8 cellular contexts compared by ENCODE assay signal in the genomic region with DNA sequence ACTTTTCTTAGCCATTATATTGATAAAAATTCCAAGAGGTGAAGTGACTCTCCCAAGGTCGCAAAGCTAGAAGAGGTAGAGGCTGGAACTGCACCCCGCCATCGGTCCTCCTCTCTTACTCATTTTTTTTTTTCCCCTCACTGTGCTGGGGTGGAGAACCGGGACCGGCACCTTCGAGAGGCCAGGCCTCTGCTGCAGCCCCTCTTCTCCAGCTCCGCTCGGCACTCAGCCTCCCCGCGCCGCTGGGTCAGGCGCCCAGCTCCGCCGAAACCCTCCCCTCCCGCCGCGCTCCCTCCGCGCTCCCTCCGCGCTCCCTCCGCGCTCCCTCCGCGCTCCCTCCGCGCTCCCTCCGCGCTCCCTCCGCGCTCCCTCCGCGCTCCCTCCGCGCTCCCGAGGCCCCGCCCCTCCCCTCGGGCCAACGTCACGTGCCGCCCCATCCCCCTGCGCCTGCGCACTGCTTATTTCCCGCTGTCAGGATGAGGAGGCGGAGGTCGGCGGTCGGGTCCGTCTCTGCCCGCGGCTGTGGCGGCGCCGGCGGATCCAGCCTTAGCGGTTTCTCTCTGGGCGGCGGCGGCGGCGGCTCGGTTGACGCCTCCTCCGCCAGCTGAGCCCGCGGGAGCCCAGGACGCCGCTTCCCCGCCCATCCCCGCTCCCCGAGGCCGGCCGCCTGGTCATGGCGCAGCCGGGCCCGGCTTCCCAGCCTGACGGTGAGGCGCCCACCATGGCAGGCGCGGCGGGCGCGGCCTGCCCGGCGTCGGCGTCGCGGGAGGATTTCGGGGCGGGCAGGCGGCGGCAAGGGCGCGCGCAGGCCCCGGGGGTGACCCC. TPM values are rescaled to one million over a fixed set of nuclear protein-coding genes. Genes with fewer than 3 reads are reported as not detected.
A peak's percentile ranks its signal among the peaks of the same experiment; 100 is the strongest.
DNase-seq lines count a peak whose midpoint lies in the region; ATAC-seq lines count a peak whose summit lies in the region.

A gene with protein sequence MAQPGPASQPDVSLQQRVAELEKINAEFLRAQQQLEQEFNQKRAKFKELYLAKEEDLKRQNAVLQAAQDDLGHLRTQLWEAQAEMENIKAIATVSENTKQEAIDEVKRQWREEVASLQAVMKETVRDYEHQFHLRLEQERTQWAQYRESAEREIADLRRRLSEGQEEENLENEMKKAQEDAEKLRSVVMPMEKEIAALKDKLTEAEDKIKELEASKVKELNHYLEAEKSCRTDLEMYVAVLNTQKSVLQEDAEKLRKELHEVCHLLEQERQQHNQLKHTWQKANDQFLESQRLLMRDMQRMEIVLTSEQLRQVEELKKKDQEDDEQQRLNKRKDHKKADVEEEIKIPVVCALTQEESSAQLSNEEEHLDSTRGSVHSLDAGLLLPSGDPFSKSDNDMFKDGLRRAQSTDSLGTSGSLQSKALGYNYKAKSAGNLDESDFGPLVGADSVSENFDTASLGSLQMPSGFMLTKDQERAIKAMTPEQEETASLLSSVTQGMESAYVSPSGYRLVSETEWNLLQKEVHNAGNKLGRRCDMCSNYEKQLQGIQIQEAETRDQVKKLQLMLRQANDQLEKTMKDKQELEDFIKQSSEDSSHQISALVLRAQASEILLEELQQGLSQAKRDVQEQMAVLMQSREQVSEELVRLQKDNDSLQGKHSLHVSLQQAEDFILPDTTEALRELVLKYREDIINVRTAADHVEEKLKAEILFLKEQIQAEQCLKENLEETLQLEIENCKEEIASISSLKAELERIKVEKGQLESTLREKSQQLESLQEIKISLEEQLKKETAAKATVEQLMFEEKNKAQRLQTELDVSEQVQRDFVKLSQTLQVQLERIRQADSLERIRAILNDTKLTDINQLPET (plus strand): TSS at position 471 of the 825 bp plus-strand sequence. CDS start 203 bp downstream, at position 674.

- ATAC-seq in GM18907 (IDR thresholded peaks at IDR 0.05; ENCODE audit: unreplicated experiment) (peak; percentile 81), HG03354 (IDR thresholded peaks at IDR 0.05; ENCODE audit: poor library complexity, severe bottlenecking, unreplicated experiment) (peak; percentile 76), left lobe of liver (peak; percentile 96)

- in situ Hi-C loops in ACHN (cut with HindIII; ENCODE audit: low pct_ligation_motif_present, low pct_unique_long_range_greater_than_20kb, low sequenced_read_pairs), result no loop called here

- DNase-seq in ACHN (peak; percentile 89), NCI-H526 treated with DMSO at 0.1 percent for 48 hours (lab: John Stamatoyannopoulos, UW) (peak; percentile 48), dedifferentiated amniotic fluid mesenchymal stem cell (ENCODE audit: extremely low spot score) (peak; percentile 71), left lobe of liver (ENCODE audit: low spot score) (peak; percentile 96)
- DNase-seq in activated CD4-positive, alpha-beta T cell treated with anti-CD3 and anti-CD28 coated beads, Interleukin-2, amount 50 U/mL, for 1 hour, result peak; percentile 94
- peak; percentile 94 to 95 for DNase-seq in stimulated activated CD4-positive, alpha-beta T cell treated with anti-CD3 and anti-CD28 coated beads, Interleukin-2, amount 100 ng/mL, for 24 hours

RNA-seq across cellular contexts. Expression of the gene that starts here (rescaled TPM):
- 16.8 TPM for total RNA-seq in left lobe of liver

Comparison
In these comparisons a context has a peak if more than half of its experiments do, and no peak if none do; other contexts are left out.
1. Peak in every context shown above with its lines: DNase-seq and ATAC-seq.